ENCODE assay signal across 22 cellular contexts in the genomic region with DNA sequence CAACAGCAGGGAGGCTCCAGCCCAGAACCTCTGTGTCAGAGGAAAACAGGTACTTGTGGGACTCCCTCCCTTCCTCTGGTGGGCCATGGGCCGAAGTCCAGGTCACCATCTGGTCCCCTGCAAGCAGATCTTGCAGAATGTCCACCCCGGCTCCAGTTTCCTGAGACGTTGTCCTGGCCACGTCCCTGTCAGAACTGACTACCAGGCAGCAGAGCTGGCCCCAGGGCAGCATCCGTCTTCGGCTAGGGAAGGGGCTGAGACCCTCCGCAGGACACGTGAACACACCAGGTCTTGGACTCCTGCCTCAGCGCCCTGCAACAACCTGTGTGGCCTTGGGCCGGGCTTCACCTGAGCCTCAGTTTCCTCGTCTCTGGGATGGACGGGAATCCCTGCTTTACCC.
"Had no signal": no experiment of that assay in that cellular context is flagged by ENCODE, and none has a peak within 500 bp of the region (broad histone marks: within the 10 kb centered on the region; RNA-seq: fewer than 3 reads in every experiment).

No MANE protein-coding gene starts in this region.

- DNase-seq: dermis blood vessel endothelial cell; esophagus squamous epithelium; foreskin fibroblast; glutamatergic neuron; immature natural killer cell; left lung; mesenchymal stem cell; midbrain; naive thymus-derived CD4-positive, alpha-beta T cell; nephron progenitor cell; ovary; stimulated activated CD4-positive, alpha-beta T cell treated with anti-CD3 and anti-CD28 coated beads, Interleukin-12 subunit alpha, Interleukin-12 subunit beta, amount 100 ng/mL, for 4 hours; stimulated activated naive CD4-positive, alpha-beta T cell; tibial artery; uterus had no signal

- H3K27me3 ChIP-seq: ovary, right atrium auricular region, tibial artery, upper lobe of left lung, uterus had no signal

- H3K9me3 ChIP-seq: esophagus squamous epithelium, gastroesophageal sphincter, left lung, ovary, right atrium auricular region, tibial artery, upper lobe of left lung, uterus had no signal

- FAIRE-seq: colon, keratinocyte, small intestine had no signal

- H3K4me3 ChIP-seq: esophagus squamous epithelium, gastroesophageal sphincter, left lung, lung, ovary, right atrium auricular region, tibial artery, upper lobe of left lung, uterus had no signal

- H3K36me3 ChIP-seq: esophagus squamous epithelium, gastroesophageal sphincter, left lung, ovary, right atrium auricular region, tibial artery, upper lobe of left lung, uterus had no signal

- H3K4me1 ChIP-seq: uterus had no signal

- ATAC-seq: gastroesophageal sphincter; left lung; naive thymus-derived CD4-positive, alpha-beta T cell had no signal

- H3K27ac ChIP-seq: esophagus squamous epithelium, gastroesophageal sphincter, left lung, ovary, right atrium auricular region, tibial artery, uterus had no signal
